Comparison of ENCODE assay signal across 18 cellular contexts in the genomic region with DNA sequence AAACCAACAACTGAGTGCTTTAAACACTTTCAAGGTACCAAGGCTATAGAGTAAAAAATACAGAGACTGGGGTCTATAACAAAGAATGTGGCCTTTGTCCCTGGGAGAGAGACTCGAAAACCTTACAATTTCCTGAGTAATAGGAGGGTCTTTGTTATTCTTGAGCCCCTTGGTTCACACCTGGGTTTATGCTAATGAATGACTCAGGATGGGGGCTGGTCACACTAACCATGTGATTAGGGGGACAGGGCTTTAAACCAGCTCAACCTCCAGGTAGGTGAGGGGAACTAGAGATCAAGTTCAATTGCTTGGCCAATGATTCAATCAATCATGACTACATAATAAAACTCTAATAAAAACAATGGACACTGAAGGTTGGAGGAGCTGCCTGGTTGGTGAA.
"Had no signal": no experiment of that assay in that cellular context is flagged by ENCODE, and none has a peak within 500 bp of the region (broad histone marks: within the 10 kb centered on the region; RNA-seq: fewer than 3 reads in every experiment).

No MANE protein-coding gene starts in this region.

- H3K4me3 ChIP-seq: colonic mucosa, tibial nerve had no signal

- H3K4me3 Mint-ChIP-seq: activated naive CD8-positive, alpha-beta T cell; immature natural killer cell; natural killer cell had no signal

- H3K9me3 ChIP-seq: colonic mucosa, tibial nerve had no signal

- H3K4me1 ChIP-seq: colonic mucosa had no signal

- H3K9me3 Mint-ChIP-seq: immature natural killer cell, natural killer cell had no signal

- DNase-seq: activated CD4-positive, alpha-beta T cell treated with anti-CD3 and anti-CD28 coated beads for 4 hours; activated CD4-positive, alpha-beta T cell treated with anti-CD3 and anti-CD28 coated beads, Interleukin-2, amount 50 U/mL, for 4 hours; activated effector memory CD4-positive, alpha-beta T cell treated with Interleukin-2 at 50 U/mL for 16 hours; activated naive CD4-positive, alpha-beta T cell treated with Interleukin-2 at 50 U/mL for 16 hours; anterior cingulate cortex; colonic mucosa; effector CD8-positive, alpha-beta T cell; immature natural killer cell; kidney; left colon; natural killer cell; right cardiac atrium; stimulated activated CD4-positive, alpha-beta T cell treated with anti-CD3 and anti-CD28 coated beads, Interleukin-15, amount 100 ng/mL, for 24 hours; stimulated activated CD4-positive, alpha-beta T cell treated with anti-CD3 and anti-CD28 coated beads, Interleukin-2, amount 100 ng/mL, for 24 hours; stimulated activated naive CD4-positive, alpha-beta T cell had no signal

- FAIRE-seq: frontal cortex had no signal

- H3K36me3 Mint-ChIP-seq: natural killer cell had no signal

- H3K4me1 Mint-ChIP-seq: immature natural killer cell, natural killer cell had no signal

- H3K27me3 ChIP-seq: colonic mucosa, tibial nerve had no signal

- H3K27ac ChIP-seq: colonic mucosa, tibial nerve had no signal

- ATAC-seq: left colon, natural killer cell, right cardiac atrium had no signal

- H3K27me3 Mint-ChIP-seq: activated naive CD8-positive, alpha-beta T cell had no signal

- H3K27ac Mint-ChIP-seq: activated naive CD8-positive, alpha-beta T cell; immature natural killer cell; natural killer cell had no signal

- H3K36me3 ChIP-seq: colonic mucosa had no signal
